In the genomic region with DNA sequence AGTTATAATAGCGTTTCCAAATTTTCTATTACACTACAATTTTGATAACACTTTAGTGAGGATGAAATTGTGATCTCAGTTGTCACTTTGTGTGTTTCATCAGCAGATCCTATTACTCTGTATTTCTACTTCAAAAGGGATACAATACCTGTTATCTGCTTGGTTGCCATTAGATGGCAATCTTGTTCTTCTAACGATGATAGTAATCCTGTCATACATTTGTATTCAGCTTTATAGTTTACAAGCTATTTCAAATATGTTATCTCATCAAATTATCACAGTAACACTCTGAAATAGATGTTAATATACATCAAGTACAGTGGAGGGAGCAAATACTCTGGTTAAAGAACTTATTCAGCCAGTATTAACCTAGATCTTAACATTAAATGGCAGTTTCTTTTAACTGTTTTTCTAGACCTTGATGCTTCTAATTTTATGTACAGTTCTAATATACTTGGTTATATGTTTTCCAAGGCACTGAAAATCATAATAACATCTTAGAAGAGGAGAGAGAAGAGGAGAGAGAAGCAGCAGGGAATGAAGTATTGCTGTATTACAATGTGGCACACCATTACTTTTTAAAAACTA, we compare ENCODE assay signal across 8 cellular contexts.
DNase-seq lines count a peak whose midpoint lies in the region; ATAC-seq and TF ChIP-seq lines count a peak whose summit lies in the region.

No MANE protein-coding gene starts in this region.

- H3K4me3 Mint-ChIP-seq in brain = no peak overlapping the region
- no peak overlapping the region for H3K4me3 Mint-ChIP-seq in natural killer cell treated with Interleukin-12 subunit alpha and Interleukin-12 subunit beta and Interleukin-15 and Interleukin-18, amount 100 ng/mL, for 72 hours

- WGBS in right lobe of liver (ENCODE audit: insufficient coverage, low coverage, low lambda C conversion rate, missing lambda C conversion rate) = 2% methylated on average over 2 of the region's 2 CpGs

- intact Hi-C loops in right lobe of liver (cut with DNase I) = no loop called here

- H3K27me3 ChIP-seq in BJ (ENCODE audit: control insufficient read depth, insufficient read depth, low read length) = no peaks in the 10 kb centered on the region
- H3K27me3 ChIP-seq in right lobe of liver = no peaks in the 10 kb centered on the region

- no peaks in the 10 kb centered on the region for H3K27me3 Mint-ChIP-seq in brain
- no peaks in the 10 kb centered on the region for H3K27me3 Mint-ChIP-seq in natural killer cell treated with Interleukin-12 subunit alpha and Interleukin-12 subunit beta and Interleukin-15 and Interleukin-18, amount 100 ng/mL, for 72 hours

- peaks cover 0 to 4% (median 0%) of the 10 kb centered on the region in 5 experiments for H3K9me3 Mint-ChIP-seq in brain
- H3K9me3 Mint-ChIP-seq in natural killer cell treated with Interleukin-12 subunit alpha and Interleukin-12 subunit beta and Interleukin-15 and Interleukin-18, amount 100 ng/mL, for 72 hours = no peaks in the 10 kb centered on the region

- no peaks in the 10 kb centered on the region for H3K4me1 ChIP-seq in right lobe of liver

- H3K27ac Mint-ChIP-seq in brain = peak overlapping the region in 3 of 5 experiments; percentile 10 to 37 (median 15)
- no peak overlapping the region for H3K27ac Mint-ChIP-seq in natural killer cell treated with Interleukin-12 subunit alpha and Interleukin-12 subunit beta and Interleukin-15 and Interleukin-18, amount 100 ng/mL, for 72 hours

- H3K36me3 Mint-ChIP-seq in brain = peaks cover 3% of the 10 kb centered on the region
- H3K36me3 Mint-ChIP-seq in natural killer cell treated with Interleukin-12 subunit alpha and Interleukin-12 subunit beta and Interleukin-15 and Interleukin-18, amount 100 ng/mL, for 72 hours = peaks cover 2% of the 10 kb centered on the region

- no peaks in the 10 kb centered on the region for H3K9me3 ChIP-seq in right lobe of liver

- no peak overlapping the region for H3K4me3 ChIP-seq in BJ (ENCODE audit: low read depth, low read length)
- H3K4me3 ChIP-seq in right lobe of liver = no peak overlapping the region

- DNase-seq in BJ (ENCODE audit: low read depth) (no peak), NCI-H1930 (lab: John Stamatoyannopoulos, UW) (peak; percentile 2 to 30), right lobe of liver (no peak)
- no peak for DNase-seq in natural killer cell treated with Interleukin-12 subunit alpha and Interleukin-12 subunit beta and Interleukin-15 and Interleukin-18, amount 100 ng/mL, for 72 hours (ENCODE audit: low spot score)
- no peak for DNase-seq in stimulated activated CD4-positive, alpha-beta T cell treated with anti-CD3 and anti-CD28 coated beads, Interleukin-2, amount 100 ng/mL, for 48 hours

- TF ChIP-seq POLR2A in right lobe of liver (IDR thresholded peaks at IDR 0.05) = no peak

- peak; percentile 43 for TF ChIP-seq CTCF in BJ (IDR thresholded peaks at IDR 0.05; ENCODE audit: insufficient read depth, low read depth, low read length)
- peak; percentile 81 to 85 for TF ChIP-seq CTCF in brain (conservative IDR thresholded peaks at IDR 0.05)
- TF ChIP-seq CTCF in right lobe of liver (IDR thresholded peaks at IDR 0.05) = peak; percentile 37 to 54 (median 52)

- no peak overlapping the region for H3K27ac ChIP-seq in right lobe of liver

- CTCF ChIA-PET in BJ (lab: Yijun Ruan, JAX) = interaction anchor here (0.6 to 1.4 kb wide), 3 partner anchors 14 to 1944 kb away, joined by 3 read pairs; no protein-coding TSS in a partner anchor

- ATAC-seq in GM18511 (IDR thresholded peaks at IDR 0.05; ENCODE audit: unreplicated experiment) (peak; percentile 90), HG02885 (IDR thresholded peaks at IDR 0.05; ENCODE audit: poor library complexity, unreplicated experiment) (peak; percentile 96), right lobe of liver (peak; percentile 64 to 76 (median 69))
- no peak for ATAC-seq in natural killer cell treated with Interleukin-12 subunit alpha and Interleukin-12 subunit beta and Interleukin-15 and Interleukin-18, amount 100 ng/mL, for 72 hours

- no peaks in the 10 kb centered on the region for H3K36me3 ChIP-seq in BJ (ENCODE audit: control insufficient read depth, insufficient read depth, low read length)
- H3K36me3 ChIP-seq in right lobe of liver = no peaks in the 10 kb centered on the region

- POLR2A ChIA-PET in BJ (lab: Charles Lee) = no interaction called here

- peaks cover 30% of the 10 kb centered on the region for H3K4me1 Mint-ChIP-seq in brain
- H3K4me1 Mint-ChIP-seq in natural killer cell treated with Interleukin-12 subunit alpha and Interleukin-12 subunit beta and Interleukin-15 and Interleukin-18, amount 100 ng/mL, for 72 hours (ENCODE audit: low read depth in 2 of 2) = no peaks in the 10 kb centered on the region

Comparison
In these comparisons a context has a peak if more than half of its experiments do, and no peak if none do; other contexts are left out.
1. DNase-seq: peak in NCI-H1930 (2 of 2); none in BJ (single experiment), right lobe of liver (0 of 3), natural killer cell treated with Interleukin-12 subunit alpha and Interleukin-12 subunit beta and Interleukin-15 and Interleukin-18, amount 100 ng/mL, for 72 hours (single experiment) and stimulated activated CD4-positive, alpha-beta T cell treated with anti-CD3 and anti-CD28 coated beads, Interleukin-2, amount 100 ng/mL, for 48 hours (0 of 2).
2. ATAC-seq: peak in GM18511 (single experiment), HG02885 (single experiment) and right lobe of liver (4 of 4); none in natural killer cell treated with Interleukin-12 subunit alpha and Interleukin-12 subunit beta and Interleukin-15 and Interleukin-18, amount 100 ng/mL, for 72 hours (0 of 2).
3. H3K27ac Mint-ChIP-seq: peak in brain (3 of 5); none in natural killer cell treated with Interleukin-12 subunit alpha and Interleukin-12 subunit beta and Interleukin-15 and Interleukin-18, amount 100 ng/mL, for 72 hours (0 of 2).
4. Peak in every context shown above with its lines, with median percentiles within 50 percentile points of each other: CTCF ChIP-seq.